ENCODE assay signal across 11 cellular contexts in genomic region chr5:149733129-149733900, GRCh38. TPM values are rescaled to one million over a fixed set of nuclear protein-coding genes. Genes with fewer than 3 reads are reported as not detected.
DNase-seq lines count a peak whose midpoint lies in the region; ATAC-seq and TF ChIP-seq lines count a peak whose summit lies in the region.
"Had no signal": no experiment of that assay in that cellular context is flagged by ENCODE, and none has a peak within 500 bp of the region (broad histone marks: within the 10 kb centered on the region; RNA-seq: fewer than 3 reads in every experiment).

No MANE protein-coding gene starts in this region.

- no peak overlapping the region for H3K27ac Mint-ChIP-seq in activated naive CD4-positive, alpha-beta T cell treated with anti-CD3 and anti-CD28 coated beads, Interleukin-2, amount 50 U/mL, for 24 hours
- no peak overlapping the region for H3K27ac Mint-ChIP-seq in activated naive CD4-positive, alpha-beta T cell treated with anti-CD3 and anti-CD28 coated beads for 36 hours
- H3K27ac Mint-ChIP-seq in brain (peak overlapping the region in 2 of 5 experiments; percentile 45 to 87), type B pancreatic cell (no peak overlapping the region), Calu3 (ENCODE audit: unreplicated experiment) (no peak overlapping the region)
- H3K27ac Mint-ChIP-seq: activated CD4-positive, alpha-beta T cell treated with anti-CD3 and anti-CD28 coated beads, Interleukin-2, amount 10 ng/mL, durations not matched to agents 7 days and 5 days had no signal

- peaks cover 2% of the 10 kb centered on the region for H3K36me3 Mint-ChIP-seq in activated naive CD4-positive, alpha-beta T cell treated with anti-CD3 and anti-CD28 coated beads, Interleukin-2, amount 50 U/mL, for 24 hours
- no peaks in the 10 kb centered on the region for H3K36me3 Mint-ChIP-seq in activated naive CD4-positive, alpha-beta T cell treated with anti-CD3 and anti-CD28 coated beads for 36 hours (ENCODE audit: low read depth)
- no peaks in the 10 kb centered on the region for H3K36me3 Mint-ChIP-seq in brain
- H3K36me3 Mint-ChIP-seq in type B pancreatic cell: no peaks in the 10 kb centered on the region
- H3K36me3 Mint-ChIP-seq in Calu3 (ENCODE audit: insufficient read depth, unreplicated experiment): peaks cover 32% of the 10 kb centered on the region

- DNase-seq in activated naive CD4-positive, alpha-beta T cell treated with anti-CD3 and anti-CD28 coated beads for 36 hours: no peak
- peak; percentile 85 for DNase-seq in myocyte (ENCODE audit: low read depth)
- no peak for DNase-seq in type B pancreatic cell (ENCODE audit: extremely low spot score, unreplicated experiment)
- no peak for DNase-seq in HK-2 (ENCODE audit: unreplicated experiment)
- DNase-seq in omental fat pad (ENCODE audit: low spot score): no peak
- DNase-seq in Calu3: no peak
- DNase-seq: activated CD4-positive, alpha-beta T cell treated with anti-CD3 and anti-CD28 coated beads, Interleukin-2, amount 10 ng/mL, durations not matched to agents 7 days and 5 days; NCI-H2227 treated with DMSO at 0.1 percent for 48 hours had no signal

- peaks cover 18% of the 10 kb centered on the region for H3K4me1 Mint-ChIP-seq in activated naive CD4-positive, alpha-beta T cell treated with anti-CD3 and anti-CD28 coated beads, Interleukin-2, amount 50 U/mL, for 24 hours
- peaks cover 4% of the 10 kb centered on the region for H3K4me1 Mint-ChIP-seq in activated naive CD4-positive, alpha-beta T cell treated with anti-CD3 and anti-CD28 coated beads for 36 hours (ENCODE audit: low read depth)
- H3K4me1 Mint-ChIP-seq in brain (peaks cover 25% of the 10 kb centered on the region), type B pancreatic cell (ENCODE audit: unreplicated experiment) (peaks cover 3% of the 10 kb centered on the region), Calu3 (ENCODE audit: low read depth, unreplicated experiment) (peaks cover 25% of the 10 kb centered on the region)

- no peak for TF ChIP-seq CTCF in brain (conservative IDR thresholded peaks at IDR 0.05)
- TF ChIP-seq CTCF in type B pancreatic cell (conservative IDR thresholded peaks at IDR 0.05): no peak
- no peak for TF ChIP-seq CTCF in omental fat pad (IDR thresholded peaks at IDR 0.05)
- no peak for TF ChIP-seq CTCF in Calu3 (IDR thresholded peaks at IDR 0.05; ENCODE audit: unreplicated experiment)

- H3K9me3 Mint-ChIP-seq in activated naive CD4-positive, alpha-beta T cell treated with anti-CD3 and anti-CD28 coated beads, Interleukin-2, amount 50 U/mL, for 24 hours: no peaks in the 10 kb centered on the region
- H3K9me3 Mint-ChIP-seq in activated naive CD4-positive, alpha-beta T cell treated with anti-CD3 and anti-CD28 coated beads for 36 hours: no peaks in the 10 kb centered on the region
- H3K9me3 Mint-ChIP-seq in brain (peaks cover 0 to 9% (median 0%) of the 10 kb centered on the region in 5 experiments), type B pancreatic cell (no peaks in the 10 kb centered on the region), Calu3 (ENCODE audit: low read depth, unreplicated experiment) (no peaks in the 10 kb centered on the region)
- H3K9me3 Mint-ChIP-seq: activated CD4-positive, alpha-beta T cell treated with anti-CD3 and anti-CD28 coated beads, Interleukin-2, amount 10 ng/mL, durations not matched to agents 7 days and 5 days had no signal

- CTCF ChIA-PET in activated naive CD4-positive, alpha-beta T cell treated with anti-CD3 and anti-CD28 coated beads for 36 hours (lab: Charles Lee): interaction anchor here (1.5 kb wide), 1 partner anchor 11 kb away, joined by 3 read pairs; no protein-coding TSS in a partner anchor
- CTCF ChIA-PET in Calu3 (lab: Charles Lee): interaction anchor here (1.0 to 2.9 kb wide), 2 partner anchors 14 to 31 kb away, joined by 3 to 15 read pairs; no protein-coding TSS in a partner anchor

- no TSS peak for BruUV-seq in Calu3 (replicated peaks; lab: Mats Ljungman, UMichigan)

- no peak for ATAC-seq in omental fat pad (ENCODE audit: low FRiP score)
- ATAC-seq: SK-N-SH treated with all-trans-retinoic acid at 6 μM for 48 hours had no signal

- no peaks in the 10 kb centered on the region for H3K27me3 Mint-ChIP-seq in activated naive CD4-positive, alpha-beta T cell treated with anti-CD3 and anti-CD28 coated beads, Interleukin-2, amount 50 U/mL, for 24 hours
- H3K27me3 Mint-ChIP-seq in activated naive CD4-positive, alpha-beta T cell treated with anti-CD3 and anti-CD28 coated beads for 36 hours (ENCODE audit: low read depth): no peaks in the 10 kb centered on the region
- H3K27me3 Mint-ChIP-seq in brain (peaks cover 77% of the 10 kb centered on the region), type B pancreatic cell (peaks cover 44% of the 10 kb centered on the region), Calu3 (ENCODE audit: unreplicated experiment) (peaks cover 11% of the 10 kb centered on the region)

- peak overlapping the region; percentile 54 for H3K4me3 Mint-ChIP-seq in activated naive CD4-positive, alpha-beta T cell treated with anti-CD3 and anti-CD28 coated beads, Interleukin-2, amount 50 U/mL, for 24 hours
- H3K4me3 Mint-ChIP-seq in activated naive CD4-positive, alpha-beta T cell treated with anti-CD3 and anti-CD28 coated beads for 36 hours: no peak overlapping the region
- H3K4me3 Mint-ChIP-seq in brain (peak overlapping the region in 4 of 5 experiments; percentile 40 to 92 (median 86)), type B pancreatic cell (peak overlapping the region; percentile 87), Calu3 (ENCODE audit: low read depth, unreplicated experiment) (no peak overlapping the region)

- intact Hi-C loops in activated naive CD4-positive, alpha-beta T cell treated with anti-CD3 and anti-CD28 coated beads for 36 hours (cut with micrococcal nuclease): loop anchor here (5.0 to 10.0 kb wide), 2 partner anchors 94 to 1349 kb away; partner anchors contain the start of gene FBXO38
- intact Hi-C loops in Calu3 (cut with micrococcal nuclease; ENCODE audit: unreplicated experiment): loop anchor here (5.0 kb wide), 1 partner anchor 44 kb away; no protein-coding TSS in a partner anchor

RNA-seq across cellular contexts. Expression of gene PPARGC1B, which starts 3.2 kb away (rescaled TPM):
- total RNA-seq in activated naive CD4-positive, alpha-beta T cell treated with anti-CD3 and anti-CD28 coated beads for 36 hours: 1 to 10 TPM; 3.8 to 4.2 TPM
- 0.41 TPM for polyA plus RNA-seq in brain (ENCODE audit: insufficient read depth, low read depth, low replicate concordance)
- total RNA-seq in myocyte (1.8 and 2.5 TPM in 2 replicates), type B pancreatic cell (ENCODE audit: low replicate concordance) (5.4 and 8.5 TPM in 2 replicates), omental fat pad (10 to 100 TPM in 3 of 4 donors, 1 to 10 TPM in 1; 8.7 to 15.2 (median 12.1) TPM), Calu3 (2022) (8.8 and 9.3 TPM in 2 replicates)
- polyA plus RNA-seq in myocyte (2012): 1.1 TPM

Comparison
In these comparisons a context has a peak if more than half of its experiments do, and no peak if none do; other contexts are left out.
1. H3K4me3 Mint-ChIP-seq: peak in activated naive CD4-positive, alpha-beta T cell treated with anti-CD3 and anti-CD28 coated beads, Interleukin-2, amount 50 U/mL, for 24 hours (single experiment), brain (4 of 5) and type B pancreatic cell (single experiment); none in activated naive CD4-positive, alpha-beta T cell treated with anti-CD3 and anti-CD28 coated beads for 36 hours (single experiment) and Calu3 (single experiment).